ENCODE assay signal across 1 cellular context in genomic region chr7:90596745-90597526, GRCh38.
A peak's percentile ranks its signal among the peaks of the same experiment; 100 is the strongest.
TF ChIP-seq lines count a peak whose summit lies in the region.

No MANE protein-coding gene starts in this region.

TF ChIP-seq in GM12878, 131 proteins besides CTCF, POLR2A, EP300 and RAD21 (continues in another document):
- TF ChIP-seq SKIL (IDR thresholded peaks at IDR 0.05; ENCODE audit: low read depth, poor library complexity, severe bottlenecking) (peak; percentile 39), CREM (IDR thresholded peaks at IDR 0.05; ENCODE audit: low read depth) (peak; percentile 65), PAX5 (IDR thresholded peaks at IDR 0.05; ENCODE audit: borderline replicate concordance, low read depth, low read length) (no peak), LARP7 (IDR thresholded peaks at IDR 0.05) (no peak), RELA (IDR thresholded peaks at IDR 0.05; ENCODE audit: borderline replicate concordance, partially characterized antibody) (no peak), BRCA1 (IDR thresholded peaks at IDR 0.05; ENCODE audit: low read depth, low read length) (no peak), IKZF1 (conservative IDR thresholded peaks at IDR 0.05) (no peak; the same call in 1 of the 2 replicates), CBFB (IDR thresholded peaks at IDR 0.05; ENCODE audit: low read depth) (no peak), GATAD2B (conservative IDR thresholded peaks at IDR 0.05; ENCODE audit: low read depth) (no peak), SMC3 (IDR thresholded peaks at IDR 0.05; ENCODE audit: borderline replicate concordance, low read length) (no peak), BACH1 (IDR thresholded peaks at IDR 0.05; ENCODE audit: borderline replicate concordance) (no peak), HDGF (IDR thresholded peaks at IDR 0.05) (no peak), BHLHE40 (IDR thresholded peaks at IDR 0.05; ENCODE audit: borderline replicate concordance in 1 of 2, low read depth in 2 of 2, low read length in 1 of 2) (0 out of 4 replicates have a peak, but pooled peaks of 1 of the 2 experiments have one; percentile 4), PML (IDR thresholded peaks at IDR 0.05; ENCODE audit: low read length) (0 out of 2 replicates have a peak, but pooled peaks have one; percentile 31), NR2C1 (IDR thresholded peaks at IDR 0.05) (0 out of 2 replicates have a peak, but pooled peaks have one; percentile 2), MTA3 (IDR thresholded peaks at IDR 0.05; ENCODE audit: borderline replicate concordance, low read length) (no peak; the same call in 1 of the 2 replicates), NFYA (IDR thresholded peaks at IDR 0.05; ENCODE audit: borderline replicate concordance, low read depth, low read length) (no peak), POLR2AphosphoS2 (IDR thresholded peaks at IDR 0.05; ENCODE audit: low read depth, low read length) (no peak), SMAD5 (IDR thresholded peaks at IDR 0.05; ENCODE audit: low read depth) (0 out of 2 replicates have a peak, but pooled peaks have one; percentile 32), REST (IDR thresholded peaks at IDR 0.05; ENCODE audit: low read depth, low read length) (no peak), ZNF217 (IDR thresholded peaks at IDR 0.05) (no peak), NR2C2 (IDR thresholded peaks at IDR 0.05; ENCODE audit: borderline replicate concordance, control insufficient read depth, insufficient read length, low read depth) (no peak), IRF3 (IDR thresholded peaks at IDR 0.05) (no peak), FOXM1 (IDR thresholded peaks at IDR 0.05; ENCODE audit: low read depth, low read length) (no peak), HCFC1 (IDR thresholded peaks at IDR 0.05; ENCODE audit: low read length) (no peak), RB1 (IDR thresholded peaks at IDR 0.05; ENCODE audit: borderline replicate concordance) (no peak), NFIC (IDR thresholded peaks at IDR 0.05; ENCODE audit: low read depth, low read length) (no peak), MEF2B (IDR thresholded peaks at IDR 0.05; ENCODE audit: partially characterized antibody, poor library complexity, severe bottlenecking) (no peak), ZBTB33 (IDR thresholded peaks at IDR 0.05) (no peak), CHD4 (IDR thresholded peaks at IDR 0.05) (no peak), SPI1 (IDR thresholded peaks at IDR 0.05; ENCODE audit: borderline replicate concordance, insufficient read depth, low read depth, low read length) (peak; percentile 54; the same call in 1 of the 2 replicates), ZBED1 (IDR thresholded peaks at IDR 0.05; ENCODE audit: borderline replicate concordance) (0 out of 2 replicates have a peak, but pooled peaks have one; percentile 39), ATF7 (IDR thresholded peaks at IDR 0.05; ENCODE audit: low read depth) (peak; percentile 48; the same call in 1 of the 2 replicates), USF2 (IDR thresholded peaks at IDR 0.05; ENCODE audit: borderline replicate concordance, low read depth, low read length) (no peak; the same call in 1 of the 2 replicates), USF1 (IDR thresholded peaks at IDR 0.05; ENCODE audit: borderline replicate concordance, extremely low read length, insufficient read depth, low read depth, low read length) (no peak), SUPT20H (IDR thresholded peaks at IDR 0.05; ENCODE audit: borderline replicate concordance, control insufficient read depth, low read depth, low read length) (no peak), CHD1 (IDR thresholded peaks at IDR 0.05; ENCODE audit: low read depth, low read length) (no peak), FOXK2 (IDR thresholded peaks at IDR 0.05) (no peak), RUNX3 (IDR thresholded peaks at IDR 0.05; ENCODE audit: low read length) (peak; percentile 5), STAT1 (conservative IDR thresholded peaks at IDR 0.05) (no peak), CHD2 (IDR thresholded peaks at IDR 0.05; ENCODE audit: borderline replicate concordance, low read depth, low read length) (no peak), SRF (IDR thresholded peaks at IDR 0.05; ENCODE audit: low read depth in 2 of 2, low read length in 2 of 2) (no peak), MYB (IDR thresholded peaks at IDR 0.05; ENCODE audit: borderline replicate concordance, low read depth, low read length) (no peak), KLF5 (IDR thresholded peaks at IDR 0.05; ENCODE audit: partially characterized antibody) (no peak), NFXL1 (IDR thresholded peaks at IDR 0.05; ENCODE audit: borderline replicate concordance) (no peak), CBX3 (IDR thresholded peaks at IDR 0.05; ENCODE audit: borderline replicate concordance, low read depth) (no peak), TAF1 (IDR thresholded peaks at IDR 0.05; ENCODE audit: borderline replicate concordance, low read depth, low read length) (no peak), JUND (IDR thresholded peaks at IDR 0.05; ENCODE audit: low read depth, low read length) (no peak), HDAC2 (IDR thresholded peaks at IDR 0.05) (no peak), CBX5 (IDR thresholded peaks at IDR 0.05; ENCODE audit: low read depth) (no peak), NBN (IDR thresholded peaks at IDR 0.05) (no peak)
- TF ChIP-seq, protein P1, sequence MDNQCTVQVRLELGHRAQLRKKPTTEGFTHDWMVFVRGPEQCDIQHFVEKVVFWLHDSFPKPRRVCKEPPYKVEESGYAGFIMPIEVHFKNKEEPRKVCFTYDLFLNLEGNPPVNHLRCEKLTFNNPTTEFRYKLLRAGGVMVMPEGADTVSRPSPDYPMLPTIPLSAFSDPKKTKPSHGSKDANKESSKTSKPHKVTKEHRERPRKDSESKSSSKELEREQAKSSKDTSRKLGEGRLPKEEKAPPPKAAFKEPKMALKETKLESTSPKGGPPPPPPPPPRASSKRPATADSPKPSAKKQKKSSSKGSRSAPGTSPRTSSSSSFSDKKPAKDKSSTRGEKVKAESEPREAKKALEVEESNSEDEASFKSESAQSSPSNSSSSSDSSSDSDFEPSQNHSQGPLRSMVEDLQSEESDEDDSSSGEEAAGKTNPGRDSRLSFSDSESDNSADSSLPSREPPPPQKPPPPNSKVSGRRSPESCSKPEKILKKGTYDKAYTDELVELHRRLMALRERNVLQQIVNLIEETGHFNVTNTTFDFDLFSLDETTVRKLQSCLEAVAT (IDR thresholded peaks at IDR 0.05), result no peak
- TF ChIP-seq, protein P2, sequence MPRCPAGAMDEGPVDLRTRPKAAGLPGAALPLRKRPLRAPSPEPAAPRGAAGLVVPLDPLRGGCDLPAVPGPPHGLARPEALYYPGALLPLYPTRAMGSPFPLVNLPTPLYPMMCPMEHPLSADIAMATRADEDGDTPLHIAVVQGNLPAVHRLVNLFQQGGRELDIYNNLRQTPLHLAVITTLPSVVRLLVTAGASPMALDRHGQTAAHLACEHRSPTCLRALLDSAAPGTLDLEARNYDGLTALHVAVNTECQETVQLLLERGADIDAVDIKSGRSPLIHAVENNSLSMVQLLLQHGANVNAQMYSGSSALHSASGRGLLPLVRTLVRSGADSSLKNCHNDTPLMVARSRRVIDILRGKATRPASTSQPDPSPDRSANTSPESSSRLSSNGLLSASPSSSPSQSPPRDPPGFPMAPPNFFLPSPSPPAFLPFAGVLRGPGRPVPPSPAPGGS (IDR thresholded peaks at IDR 0.05; ENCODE audit: borderline replicate concordance, insufficient read depth, low read depth, low read length, poor library complexity, severe bottlenecking), result no peak
- TF ChIP-seq, protein P3, sequence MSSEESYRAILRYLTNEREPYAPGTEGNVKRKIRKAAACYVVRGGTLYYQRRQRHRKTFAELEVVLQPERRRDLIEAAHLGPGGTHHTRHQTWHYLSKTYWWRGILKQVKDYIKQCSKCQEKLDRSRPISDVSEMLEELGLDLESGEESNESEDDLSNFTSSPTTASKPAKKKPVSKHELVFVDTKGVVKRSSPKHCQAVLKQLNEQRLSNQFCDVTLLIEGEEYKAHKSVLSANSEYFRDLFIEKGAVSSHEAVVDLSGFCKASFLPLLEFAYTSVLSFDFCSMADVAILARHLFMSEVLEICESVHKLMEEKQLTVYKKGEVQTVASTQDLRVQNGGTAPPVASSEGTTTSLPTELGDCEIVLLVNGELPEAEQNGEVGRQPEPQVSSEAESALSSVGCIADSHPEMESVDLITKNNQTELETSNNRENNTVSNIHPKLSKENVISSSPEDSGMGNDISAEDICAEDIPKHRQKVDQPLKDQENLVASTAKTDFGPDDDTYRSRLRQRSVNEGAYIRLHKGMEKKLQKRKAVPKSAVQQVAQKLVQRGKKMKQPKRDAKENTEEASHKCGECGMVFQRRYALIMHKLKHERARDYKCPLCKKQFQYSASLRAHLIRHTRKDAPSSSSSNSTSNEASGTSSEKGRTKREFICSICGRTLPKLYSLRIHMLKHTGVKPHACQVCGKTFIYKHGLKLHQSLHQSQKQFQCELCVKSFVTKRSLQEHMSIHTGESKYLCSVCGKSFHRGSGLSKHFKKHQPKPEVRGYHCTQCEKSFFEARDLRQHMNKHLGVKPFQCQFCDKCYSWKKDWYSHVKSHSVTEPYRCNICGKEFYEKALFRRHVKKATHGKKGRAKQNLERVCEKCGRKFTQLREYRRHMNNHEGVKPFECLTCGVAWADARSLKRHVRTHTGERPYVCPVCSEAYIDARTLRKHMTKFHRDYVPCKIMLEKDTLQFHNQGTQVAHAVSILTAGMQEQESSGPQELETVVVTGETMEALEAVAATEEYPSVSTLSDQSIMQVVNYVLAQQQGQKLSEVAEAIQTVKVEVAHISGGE (CRISPR knock-in tag; IDR thresholded peaks at IDR 0.05), result no peak
